In genomic region chr2:46643951-46644350, GRCh38 we compare ENCODE assay signal across 1 cellular context.
TF ChIP-seq lines count a peak whose summit lies in the region.

No MANE protein-coding gene starts in this region.

TF ChIP-seq in HEK293, 187 proteins besides CTCF, POLR2A, EP300 and RAD21 (continued from another document):
- TF ChIP-seq ZBTB26 (tag by site-specific recombination; optimal IDR thresholded peaks at IDR 0.05) (no peak), ZNF202 (tag by site-specific recombination; IDR thresholded peaks at IDR 0.05; ENCODE audit: borderline replicate concordance) (no peak), ZFP41 (tag by site-specific recombination; IDR thresholded peaks at IDR 0.05; ENCODE audit: borderline replicate concordance) (no peak), ZBTB49 (tag by site-specific recombination; IDR thresholded peaks at IDR 0.05; ENCODE audit: low read depth) (no peak), KLF7 (tag by site-specific recombination; IDR thresholded peaks at IDR 0.05; ENCODE audit: borderline replicate concordance) (no peak), ZIC2 (tag by site-specific recombination; IDR thresholded peaks at IDR 0.05) (no peak), ZBTB44 (tag by site-specific recombination; IDR thresholded peaks at IDR 0.05) (no peak), ZNF629 (tag by site-specific recombination; IDR thresholded peaks at IDR 0.05) (no peak), BCL6B (tag by site-specific recombination; IDR thresholded peaks at IDR 0.05) (no peak), ZBTB48 (tag by site-specific recombination; IDR thresholded peaks at IDR 0.05) (no peak), IKZF3 (tag by site-specific recombination; IDR thresholded peaks at IDR 0.05) (no peak), ZNF837 (tag by site-specific recombination; IDR thresholded peaks at IDR 0.05) (no peak), ZNF335 (tag by site-specific recombination; conservative IDR thresholded peaks at IDR 0.05) (no peak), ZNF174 (tag by site-specific recombination; IDR thresholded peaks at IDR 0.05) (no peak), ZSCAN4 (tag by site-specific recombination; IDR thresholded peaks at IDR 0.05) (no peak)
TF ChIP-seq in HEK293: peak in this region for 0.
